13 cellular contexts compared by ENCODE assay signal in genomic region chr3:106013971-106014370, GRCh38.
A peak's percentile ranks its signal among the peaks of the same experiment; 100 is the strongest.
DNase-seq lines count a peak whose midpoint lies in the region; ATAC-seq and TF ChIP-seq lines count a peak whose summit lies in the region.
"Had no signal": no experiment of that assay in that cellular context is flagged by ENCODE, and none has a peak within 500 bp of the region (broad histone marks: within the 10 kb centered on the region; RNA-seq: fewer than 3 reads in every experiment).

No MANE protein-coding gene starts in this region.

- H3K4me1 ChIP-seq in mucosa of descending colon (ENCODE audit: low read depth), result no peaks in the 10 kb centered on the region
- H3K4me1 ChIP-seq in transverse colon, result no peaks in the 10 kb centered on the region
- H3K4me1 ChIP-seq: spleen had no signal

- H3K4me3 ChIP-seq in brain microvascular endothelial cell (ENCODE audit: low read depth, low read length) (no peak overlapping the region), mucosa of descending colon (no peak overlapping the region), transverse colon (no peak overlapping the region)
- H3K4me3 ChIP-seq: spleen had no signal

- TF ChIP-seq CTCF in brain microvascular endothelial cell (IDR thresholded peaks at IDR 0.05; ENCODE audit: low read depth, low read length, missing control alignments), result no peak
- TF ChIP-seq CTCF in mucosa of descending colon (IDR thresholded peaks at IDR 0.05), result no peak
- TF ChIP-seq CTCF in transverse colon (IDR thresholded peaks at IDR 0.05), result no peak

- H3K9me3 ChIP-seq in mucosa of descending colon (no peaks in the 10 kb centered on the region), transverse colon (no peaks in the 10 kb centered on the region)
- H3K9me3 ChIP-seq: spleen had no signal

- 71 to 83% methylated on average over 2 of the region's 2 CpGs for WGBS in transverse colon (ENCODE audit: low coverage in 1 of 2), 2 donors

- no peak for TF ChIP-seq EP300 in transverse colon (IDR thresholded peaks at IDR 0.05; ENCODE audit: low read depth)

- H3K27ac ChIP-seq in brain microvascular endothelial cell (peak overlapping the region; percentile 64), transverse colon (no peak overlapping the region)
- H3K27ac ChIP-seq: 22Rv1, spleen had no signal

- in situ Hi-C loops in brain microvascular endothelial cell (cut with HindIII; ENCODE audit: low pct_ligation_motif_present, low sequenced_read_pairs) (no loop called here), transverse colon (cut with MboI; ENCODE audit: low pct_ligation_motif_present in 1 of 4, low pct_unique_long_range_greater_than_20kb in 1 of 4, low sequenced_read_pairs in 3 of 4) (no loop called here)

- H3K27me3 ChIP-seq in brain microvascular endothelial cell (replicated peaks), result no peaks in the 10 kb centered on the region
- H3K27me3 ChIP-seq in transverse colon, result no peaks in the 10 kb centered on the region
- H3K27me3 ChIP-seq: spleen had no signal

- H3K36me3 ChIP-seq in brain microvascular endothelial cell (replicated peaks) (no peaks in the 10 kb centered on the region), mucosa of descending colon (ENCODE audit: low read depth) (no peaks in the 10 kb centered on the region), transverse colon (no peaks in the 10 kb centered on the region)
- H3K36me3 ChIP-seq: spleen had no signal

- DNase-seq in DMS53 (lab: John Stamatoyannopoulos, UW), result peak; percentile 23
- DNase-seq in DMS53 treated with DMSO at 0.1 percent for 48 hours (lab: John Stamatoyannopoulos, UW; ENCODE audit: unreplicated experiment), result no peak
- DNase-seq in HT-29 (ENCODE audit: low spot score), result peak; percentile 46
- DNase-seq in brain microvascular endothelial cell, result peak; percentile 89
- peak in 1 of 3 donors; percentile 18 for DNase-seq in mucosa of descending colon
- no peak for DNase-seq in transverse colon
- no peak for DNase-seq in D341Med (ENCODE audit: low spot score)
- DNase-seq: left cardiac atrium, NCI-H1930, spleen, SW 1271 had no signal

- no peak for TF ChIP-seq POLR2A in transverse colon (IDR thresholded peaks at IDR 0.05)

- peak; percentile 79 for ATAC-seq in mucosa of descending colon
- ATAC-seq in HG02763 (IDR thresholded peaks at IDR 0.05; ENCODE audit: unreplicated experiment), result no peak

- intact Hi-C loops in mucosa of descending colon (cut with DNase I, micrococcal nuclease), result no loop called here
- intact Hi-C loops in transverse colon (cut with DNase I; ENCODE audit: low total_unique reads), result no loop called here

Comparison
In these comparisons a context has a peak if more than half of its experiments do, and no peak if none do; other contexts are left out.
1. DNase-seq: peak in DMS53 (single experiment), HT-29 (single experiment) and brain microvascular endothelial cell (single experiment); none in DMS53 treated with DMSO at 0.1 percent for 48 hours (single experiment), transverse colon (single experiment) and D341Med (single experiment).